Comparison of ENCODE assay signal across 11 cellular contexts in genomic region chr9:69157751-69158466, GRCh38. TPM values are rescaled to one million over a fixed set of nuclear protein-coding genes. Genes with fewer than 3 reads are reported as not detected.
DNase-seq lines count a peak whose midpoint lies in the region; ATAC-seq and TF ChIP-seq lines count a peak whose summit lies in the region.
"Had no signal": no experiment of that assay in that cellular context is flagged by ENCODE, and none has a peak within 500 bp of the region (broad histone marks: within the 10 kb centered on the region; RNA-seq: fewer than 3 reads in every experiment).

No MANE protein-coding gene starts in this region.

- no peak overlapping the region for H3K4me3 Mint-ChIP-seq in activated CD4-positive, alpha-beta T cell treated with anti-CD3 and anti-CD28 coated beads for 36 hours
- H3K4me3 Mint-ChIP-seq: activated T-helper 17 cell treated with anti-CD3 and anti-CD28 coated beads, Interleukin-2, amount 50 U/mL, for 72 hours had no signal

- no peaks in the 10 kb centered on the region for H3K36me3 Mint-ChIP-seq in activated CD4-positive, alpha-beta T cell treated with anti-CD3 and anti-CD28 coated beads for 36 hours (ENCODE audit: low read depth)

- intact Hi-C loops in activated CD4-positive, alpha-beta T cell treated with anti-CD3 and anti-CD28 coated beads for 36 hours (cut with DNase I, micrococcal nuclease): loop anchor here (1.0 to 2.0 kb wide), 2 partner anchors 35 kb away; no protein-coding TSS in a partner anchor
- intact Hi-C loops in lower lobe of right lung (cut with DNase I): no loop called here

- no peaks in the 10 kb centered on the region for H3K36me3 ChIP-seq in lower lobe of right lung
- H3K36me3 ChIP-seq: sigmoid colon had no signal

- peak; percentile 45 for DNase-seq in activated CD4-positive, alpha-beta T cell treated with anti-CD3 and anti-CD28 coated beads for 36 hours
- no peak for DNase-seq in activated CD4-positive, alpha-beta T cell treated with anti-CD3 and anti-CD28 coated beads for 4 hours
- DNase-seq in HT1080 (ENCODE audit: low read depth) (peak; percentile 44), astrocyte of the hippocampus (ENCODE audit: low read depth, low spot score) (peak; percentile 56), lower lobe of right lung (no peak), NCI-H146 treated with DMSO at 0.1 percent for 48 hours (lab: John Stamatoyannopoulos, UW; ENCODE audit: unreplicated experiment) (no peak), OCI-M2 (lab: John Stamatoyannopoulos, UW; ENCODE audit: unreplicated experiment) (no peak)
- DNase-seq: NCI-H2107, sigmoid colon had no signal

- H3K9me3 ChIP-seq in lower lobe of right lung: no peaks in the 10 kb centered on the region
- H3K9me3 ChIP-seq: sigmoid colon had no signal

- peaks cover 17% of the 10 kb centered on the region for H3K4me1 ChIP-seq in lower lobe of right lung
- H3K4me1 ChIP-seq: sigmoid colon had no signal

- no peak overlapping the region for H3K27ac ChIP-seq in lower lobe of right lung
- H3K27ac ChIP-seq: sigmoid colon had no signal

- no peaks in the 10 kb centered on the region for H3K4me1 Mint-ChIP-seq in activated CD4-positive, alpha-beta T cell treated with anti-CD3 and anti-CD28 coated beads for 36 hours
- H3K4me1 Mint-ChIP-seq: activated T-helper 17 cell treated with anti-CD3 and anti-CD28 coated beads, Interleukin-2, amount 50 U/mL, for 72 hours had no signal

- no peaks in the 10 kb centered on the region for H3K9me3 Mint-ChIP-seq in activated CD4-positive, alpha-beta T cell treated with anti-CD3 and anti-CD28 coated beads for 36 hours (ENCODE audit: low read depth)
- H3K9me3 Mint-ChIP-seq: activated T-helper 17 cell treated with anti-CD3 and anti-CD28 coated beads, Interleukin-2, amount 50 U/mL, for 72 hours had no signal

- CTCF ChIA-PET in activated CD4-positive, alpha-beta T cell treated with anti-CD3 and anti-CD28 coated beads for 36 hours (lab: Charles Lee): interaction anchor here (0.7 to 3.8 kb wide), 6 partner anchors 9 to 390 kb away, joined by 3 to 15 read pairs (median 4); no protein-coding TSS in a partner anchor

- no peak overlapping the region for H3K27ac Mint-ChIP-seq in activated CD4-positive, alpha-beta T cell treated with anti-CD3 and anti-CD28 coated beads for 36 hours
- H3K27ac Mint-ChIP-seq: activated T-helper 17 cell treated with anti-CD3 and anti-CD28 coated beads, Interleukin-2, amount 50 U/mL, for 72 hours had no signal

- TF ChIP-seq CTCF in lower lobe of right lung (IDR thresholded peaks at IDR 0.05): peak; percentile 32

- no peaks in the 10 kb centered on the region for H3K27me3 Mint-ChIP-seq in activated CD4-positive, alpha-beta T cell treated with anti-CD3 and anti-CD28 coated beads for 36 hours
- H3K27me3 Mint-ChIP-seq: activated T-helper 17 cell treated with anti-CD3 and anti-CD28 coated beads, Interleukin-2, amount 50 U/mL, for 72 hours had no signal

- no peaks in the 10 kb centered on the region for H3K27me3 ChIP-seq in lower lobe of right lung (ENCODE audit: low read depth)
- H3K27me3 ChIP-seq: sigmoid colon had no signal

- POLR2A ChIA-PET in activated CD4-positive, alpha-beta T cell treated with anti-CD3 and anti-CD28 coated beads for 36 hours (lab: Charles Lee): no interaction called here

- H3K4me3 ChIP-seq in lower lobe of right lung: no peak overlapping the region
- H3K4me3 ChIP-seq: sigmoid colon had no signal

- no peak for ATAC-seq in activated CD4-positive, alpha-beta T cell treated with anti-CD3 and anti-CD28 coated beads for 36 hours
- ATAC-seq in lower lobe of right lung: no peak
- no peak for ATAC-seq in HG03280 (IDR thresholded peaks at IDR 0.05; ENCODE audit: unreplicated experiment)
- ATAC-seq: activated T-helper 17 cell treated with anti-CD3 and anti-CD28 coated beads, Interleukin-2, amount 50 U/mL, for 72 hours had no signal

RNA-seq across cellular contexts. Expression of gene TJP2, which starts 16.2 kb away (rescaled TPM):
- 10 to 100 TPM in 1 of 2 experiments, 1 to 10 TPM in 1; 8.4 to 10.0 TPM for total RNA-seq in activated CD4-positive, alpha-beta T cell treated with anti-CD3 and anti-CD28 coated beads for 36 hours
- total RNA-seq in HT1080 (2014; rRNA removed; shearing (Covaris generic)): 107 and 115 TPM in 2 replicates
- 61.9 and 68.8 TPM in 2 replicates for polyA plus RNA-seq in HT1080 (2015; cell fraction: cytosol; rRNA removed)
- polyA plus RNA-seq in HT1080 (2015; cell fraction: nucleus; rRNA removed): 152 and 158 TPM in 2 replicates
- 124 TPM for total RNA-seq in lower lobe of right lung

Comparison
In these comparisons a context has a peak if more than half of its experiments do, and no peak if none do; other contexts are left out.
1. DNase-seq: peak in activated CD4-positive, alpha-beta T cell treated with anti-CD3 and anti-CD28 coated beads for 36 hours (single experiment), HT1080 (single experiment) and astrocyte of the hippocampus (single experiment); none in activated CD4-positive, alpha-beta T cell treated with anti-CD3 and anti-CD28 coated beads for 4 hours (0 of 2), lower lobe of right lung (single experiment), NCI-H146 treated with DMSO at 0.1 percent for 48 hours (single experiment) and OCI-M2 (single experiment).